8 cellular contexts compared by ENCODE assay signal in the genomic region with DNA sequence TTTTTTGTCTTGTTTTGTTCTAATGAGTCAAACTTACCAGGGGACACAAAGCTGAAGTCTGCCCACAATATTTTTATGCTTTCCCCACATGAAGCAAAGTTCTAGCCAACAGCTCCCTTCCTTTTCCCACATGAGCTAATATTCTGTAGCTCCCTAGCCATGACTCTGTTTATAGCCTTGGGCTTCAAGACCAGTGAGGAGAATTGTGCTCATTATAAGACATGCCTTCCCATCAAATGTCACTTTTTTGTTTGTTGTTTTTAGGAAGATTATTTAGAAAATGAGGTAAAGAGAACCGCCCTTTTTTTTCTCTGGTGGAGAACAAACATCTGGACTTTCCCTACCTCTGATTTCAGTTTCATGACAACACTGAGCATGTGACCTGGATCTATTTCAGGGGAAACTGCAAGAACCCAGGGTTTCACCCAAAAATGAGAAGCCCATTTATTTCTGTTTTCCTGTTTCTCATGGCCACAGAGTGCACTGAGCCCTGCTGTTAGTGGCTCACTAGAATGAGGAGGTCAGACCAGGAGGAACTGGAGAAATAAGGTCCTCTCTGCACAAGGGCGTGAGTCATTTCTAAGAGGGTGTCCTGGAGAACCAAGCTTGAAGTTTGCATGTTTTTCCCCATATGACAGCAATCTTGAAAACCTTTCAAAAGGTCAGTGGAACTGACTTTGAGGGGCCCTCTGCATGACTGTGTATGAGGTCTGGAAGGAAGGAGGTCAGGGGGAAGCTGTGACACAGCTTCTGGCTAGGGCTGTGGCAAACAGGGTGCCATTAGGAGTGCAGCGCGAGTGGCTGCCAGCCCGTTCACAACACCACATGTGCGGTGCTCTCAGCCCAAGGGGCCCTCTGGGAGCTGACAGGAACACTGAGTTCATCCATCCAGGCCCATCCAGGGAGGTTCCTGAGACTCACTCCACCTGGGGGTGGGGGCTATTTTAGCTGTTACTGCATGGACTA. TPM values are rescaled to one million over a fixed set of nuclear protein-coding genes. Genes with fewer than 3 reads are reported as not detected.
DNase-seq lines count a peak whose midpoint lies in the region; ATAC-seq and TF ChIP-seq lines count a peak whose summit lies in the region.

No MANE protein-coding gene starts in this region.

- no peaks in the 10 kb centered on the region for H3K27me3 ChIP-seq in GM06990 (replicated peaks; ENCODE audit: control insufficient read depth, insufficient read depth, low read length)
- no peaks in the 10 kb centered on the region for H3K27me3 ChIP-seq in neural progenitor cell

- peaks cover 36% of the 10 kb centered on the region for H3K4me1 Mint-ChIP-seq in activated naive CD8-positive, alpha-beta T cell treated with anti-CD3 and anti-CD28 coated beads, Interleukin-2, amount 50 U/mL, for 24 hours
- no peaks in the 10 kb centered on the region for H3K4me1 Mint-ChIP-seq in natural killer cell
- peaks cover 2% of the 10 kb centered on the region for H3K4me1 Mint-ChIP-seq in neural progenitor cell

- peaks cover 8% of the 10 kb centered on the region for H3K4me1 ChIP-seq in neural progenitor cell

- no peak overlapping the region for H3K27ac ChIP-seq in neural progenitor cell

- peaks cover 32% of the 10 kb centered on the region for H3K36me3 Mint-ChIP-seq in activated naive CD8-positive, alpha-beta T cell treated with anti-CD3 and anti-CD28 coated beads, Interleukin-2, amount 50 U/mL, for 24 hours (ENCODE audit: low read depth)
- H3K36me3 Mint-ChIP-seq in natural killer cell = no peaks in the 10 kb centered on the region
- peaks cover 2% of the 10 kb centered on the region for H3K36me3 Mint-ChIP-seq in neural progenitor cell

- peaks cover 2% of the 10 kb centered on the region for H3K27me3 Mint-ChIP-seq in activated naive CD8-positive, alpha-beta T cell treated with anti-CD3 and anti-CD28 coated beads, Interleukin-2, amount 50 U/mL, for 24 hours
- H3K27me3 Mint-ChIP-seq in natural killer cell (ENCODE audit: low read depth in 2 of 2) = peaks cover 7 to 45% of the 10 kb centered on the region in 2 donors
- peaks cover 9% of the 10 kb centered on the region for H3K27me3 Mint-ChIP-seq in neural progenitor cell (ENCODE audit: insufficient read depth, low read depth)

- no peak overlapping the region for H3K9ac ChIP-seq in neural progenitor cell

- TF ChIP-seq CTCF in GM06990 (IDR thresholded peaks at IDR 0.05; ENCODE audit: insufficient read depth, low read length, poor library complexity, severe bottlenecking) = no peak
- no peak for TF ChIP-seq CTCF in natural killer cell (IDR thresholded peaks at IDR 0.05)
- no peak for TF ChIP-seq CTCF in neural progenitor cell (IDR thresholded peaks at IDR 0.05)

- no peak overlapping the region for H2AFZ ChIP-seq in neural progenitor cell (replicated peaks)

- peak overlapping the region; percentile 81 for H3K27ac Mint-ChIP-seq in activated naive CD8-positive, alpha-beta T cell treated with anti-CD3 and anti-CD28 coated beads, Interleukin-2, amount 50 U/mL, for 24 hours
- H3K27ac Mint-ChIP-seq in natural killer cell (no peak overlapping the region), neural progenitor cell (no peak overlapping the region)

- no peaks in the 10 kb centered on the region for H3K79me2 ChIP-seq in neural progenitor cell (ENCODE audit: low read depth)

- peaks cover 4% of the 10 kb centered on the region for H3K36me3 ChIP-seq in GM06990 (ENCODE audit: control insufficient read depth, insufficient read depth, low read length)
- H3K36me3 ChIP-seq in neural progenitor cell = no peaks in the 10 kb centered on the region

- ATAC-seq in GM19452 (IDR thresholded peaks at IDR 0.05; ENCODE audit: unreplicated experiment) (peak; percentile 85), HG03432 (IDR thresholded peaks at IDR 0.05; ENCODE audit: unreplicated experiment) (peak; percentile 93), natural killer cell (peak; percentile 29 to 62 (median 42))
- peak; percentile 96 for ATAC-seq in activated naive CD8-positive, alpha-beta T cell treated with anti-CD3 and anti-CD28 coated beads, Interleukin-2, amount 50 U/mL, for 24 hours

- DNase-seq in GM06990 (ENCODE audit: extremely low read depth, insufficient read length) (peak; percentile 77), natural killer cell (no peak), NCI-H1694 treated with DMSO at 0.1 percent for 48 hours (lab: John Stamatoyannopoulos, UW) (no peak), neural progenitor cell (ENCODE audit: low spot score) (no peak), G401 (ENCODE audit: low spot score) (no peak)
- DNase-seq in activated naive CD8-positive, alpha-beta T cell treated with anti-CD3 and anti-CD28 coated beads, Interleukin-2, amount 50 U/mL, for 24 hours = peak; percentile 41

- no peaks in the 10 kb centered on the region for H3K9me3 Mint-ChIP-seq in activated naive CD8-positive, alpha-beta T cell treated with anti-CD3 and anti-CD28 coated beads, Interleukin-2, amount 50 U/mL, for 24 hours
- H3K9me3 Mint-ChIP-seq in natural killer cell (no peaks in the 10 kb centered on the region), neural progenitor cell (peaks cover 10% of the 10 kb centered on the region)

- intact Hi-C loops in natural killer cell (cut with micrococcal nuclease) = no loop called here

- H3K4me3 ChIP-seq in GM06990 (replicated peaks; ENCODE audit: low read depth, low read length) (no peak overlapping the region), neural progenitor cell (no peak overlapping the region)

- no peaks in the 10 kb centered on the region for H3K9me3 ChIP-seq in neural progenitor cell (ENCODE audit: low read depth)

- H3K4me2 ChIP-seq in neural progenitor cell = no peak overlapping the region

- peak overlapping the region; percentile 50 for H3K4me3 Mint-ChIP-seq in activated naive CD8-positive, alpha-beta T cell treated with anti-CD3 and anti-CD28 coated beads, Interleukin-2, amount 50 U/mL, for 24 hours
- H3K4me3 Mint-ChIP-seq in natural killer cell (no peak overlapping the region), neural progenitor cell (no peak overlapping the region)

- no peaks in the 10 kb centered on the region for H3F3A ChIP-seq in neural progenitor cell (ENCODE audit: low read depth)

- H4K20me1 ChIP-seq in neural progenitor cell (ENCODE audit: low read depth) = no peaks in the 10 kb centered on the region

- in situ Hi-C loops in G401 (cut with HindIII; ENCODE audit: low sequenced_read_pairs) = no loop called here

RNA-seq across cellular contexts. Expression of gene CHST7, which starts 55.1 kb away (rescaled TPM):
- total RNA-seq in natural killer cell = 10 to 100 TPM in 2 of 3 donors, 1 to 10 TPM in 1; 8.7 to 15.9 (median 11.8) TPM
- 5.6 and 10.4 TPM in 2 replicates for total RNA-seq in neural progenitor cell (ENCODE audit: low replicate concordance)
- 0.20 and 3.6 TPM in 2 replicates for total RNA-seq in G401 (2014; rRNA removed; shearing (Covaris generic))

Comparison
In these comparisons a context has a peak if more than half of its experiments do, and no peak if none do; other contexts are left out.
1. DNase-seq: peak in GM06990 (single experiment) and activated naive CD8-positive, alpha-beta T cell treated with anti-CD3 and anti-CD28 coated beads, Interleukin-2, amount 50 U/mL, for 24 hours (single experiment); none in natural killer cell (single experiment), NCI-H1694 treated with DMSO at 0.1 percent for 48 hours (single experiment), neural progenitor cell (single experiment) and G401 (single experiment).
2. ATAC-seq: peak in every context shown above with its lines; median percentile 96 in activated naive CD8-positive, alpha-beta T cell treated with anti-CD3 and anti-CD28 coated beads, Interleukin-2, amount 50 U/mL, for 24 hours; 93 in HG03432; 85 in GM19452; 42 in natural killer cell.